Comparison of ENCODE assay signal across 8 cellular contexts in genomic region chr2:238239872-238240760, GRCh38. TPM values are rescaled to one million over a fixed set of nuclear protein-coding genes. Genes with fewer than 3 reads are reported as not detected.
A peak's percentile ranks its signal among the peaks of the same experiment; 100 is the strongest.
DNase-seq lines count a peak whose midpoint lies in the region; ATAC-seq and TF ChIP-seq lines count a peak whose summit lies in the region.

Gene HES6 (minus strand): TSS chr2:238240038. CDS start chr2:238239905, 133 bp downstream.

- H3K4me3 Mint-ChIP-seq in natural killer cell treated with Interleukin-12 subunit alpha and Interleukin-12 subunit beta and Interleukin-15 and Interleukin-18, amount 100 ng/mL, for 72 hours: peak within 1 kb of the TSS; percentile 97
- peak within 1 kb of the TSS; percentile 85 to 96 for H3K4me3 Mint-ChIP-seq in stimulated activated naive B cell treated with anti-CD40 and anti-IgM and Interleukin-4, amounts not matched to agents 10 μg/mL and 1 μg/mL and 100 μg/mL, for 72 hours

- H3K27ac Mint-ChIP-seq in natural killer cell treated with Interleukin-12 subunit alpha and Interleukin-12 subunit beta and Interleukin-15 and Interleukin-18, amount 100 ng/mL, for 72 hours: peak within 1 kb of the TSS; percentile 66 to 67
- H3K27ac Mint-ChIP-seq in stimulated activated naive B cell treated with anti-CD40 and anti-IgM and Interleukin-4, amounts not matched to agents 10 μg/mL and 1 μg/mL and 100 μg/mL, for 72 hours: peak within 1 kb of the TSS; percentile 79

- no peaks in the 10 kb centered on the region for H3K36me3 ChIP-seq in Panc1 (ENCODE audit: control insufficient read depth, insufficient read depth, low read length)

- in situ Hi-C loops in KBM-7 (cut with MboI; ENCODE audit: low pct_unique_long_range_greater_than_20kb, low sequenced_read_pairs): no loop called here
- in situ Hi-C loops in Panc1 (cut with HindIII; ENCODE audit: low pct_unique_long_range_greater_than_20kb, low sequenced_read_pairs): no loop called here

- no peaks in the 10 kb centered on the region for H3K9me3 Mint-ChIP-seq in natural killer cell treated with Interleukin-12 subunit alpha and Interleukin-12 subunit beta and Interleukin-15 and Interleukin-18, amount 100 ng/mL, for 72 hours
- no peaks in the 10 kb centered on the region for H3K9me3 Mint-ChIP-seq in stimulated activated naive B cell treated with anti-CD40 and anti-IgM and Interleukin-4, amounts not matched to agents 10 μg/mL and 1 μg/mL and 100 μg/mL, for 72 hours

- peak within 1 kb of the TSS; percentile 63; the same call in 1 of the 2 replicates for H3K27ac ChIP-seq in Panc1 (ENCODE audit: low read length)

- peaks cover 7 to 13% of the 10 kb centered on the region in 2 donors for H3K27me3 Mint-ChIP-seq in natural killer cell treated with Interleukin-12 subunit alpha and Interleukin-12 subunit beta and Interleukin-15 and Interleukin-18, amount 100 ng/mL, for 72 hours
- peaks cover 19 to 20% of the 10 kb centered on the region in 2 donors for H3K27me3 Mint-ChIP-seq in stimulated activated naive B cell treated with anti-CD40 and anti-IgM and Interleukin-4, amounts not matched to agents 10 μg/mL and 1 μg/mL and 100 μg/mL, for 72 hours

- TF ChIP-seq CTCF in Panc1 (IDR thresholded peaks at IDR 0.05): 0 out of 2 replicates have a peak, but pooled peaks have one; percentile 15

- POLR2A ChIA-PET in Panc1 (lab: Charles Lee): interaction anchor here (0.5 to 0.7 kb wide), 2 partner anchors 80 to 1706 kb away, joined by 3 read pairs; no protein-coding TSS in a partner anchor

- peak; percentile 85 for ATAC-seq in GM21717 (IDR thresholded peaks at IDR 0.05; ENCODE audit: unreplicated experiment)
- ATAC-seq in Panc1: peak; percentile 91
- peak; percentile 94 for ATAC-seq in natural killer cell treated with Interleukin-12 subunit alpha and Interleukin-12 subunit beta and Interleukin-15 and Interleukin-18, amount 100 ng/mL, for 72 hours
- peak; percentile 85 to 87 for ATAC-seq in stimulated activated naive B cell treated with anti-CD40 and anti-IgM and Interleukin-4, amounts not matched to agents 10 μg/mL and 1 μg/mL and 100 μg/mL, for 72 hours (replicated peaks)

- peak within 1 kb of the TSS; percentile 65 to 66 for H3K4me3 ChIP-seq in Panc1 (ENCODE audit: low read depth in 2 of 2, low read length in 2 of 2)

- H3K4me1 ChIP-seq in Panc1 (ENCODE audit: control insufficient read depth, insufficient read depth, low read length): no peaks in the 10 kb centered on the region

- H3K27me3 ChIP-seq in Panc1 (ENCODE audit: control insufficient read depth, insufficient read depth, low read length): no peaks in the 10 kb centered on the region

- no peaks in the 10 kb centered on the region for H3K9me3 ChIP-seq in Panc1 (ENCODE audit: control insufficient read depth, insufficient read depth, low read depth, low read length)

- intact Hi-C loops in Panc1 (cut with micrococcal nuclease; ENCODE audit: unreplicated experiment): no loop called here

- DNase-seq in DMS53 (lab: John Stamatoyannopoulos, UW): peak; percentile 99
- peak; percentile 87 for DNase-seq in KBM-7
- no peak for DNase-seq in Panc1 (ENCODE audit: low read depth, low spot score)
- DNase-seq in activated T-helper 1 cell treated with Interleukin-2 at 50 U/mL for 16 hours (ENCODE audit: low read depth): peak; percentile 63
- DNase-seq in fibroblast of peridontal ligament (ENCODE audit: extremely low read depth): peak; percentile 65
- DNase-seq in natural killer cell treated with Interleukin-12 subunit alpha and Interleukin-12 subunit beta and Interleukin-15 and Interleukin-18, amount 100 ng/mL, for 72 hours (ENCODE audit: low spot score): peak; percentile 91
- peak; percentile 68 for DNase-seq in stimulated activated naive B cell treated with anti-CD40 and anti-IgM and Interleukin-4, amounts not matched to agents 10 μg/mL and 1 μg/mL and 100 μg/mL, for 72 hours

- H3K36me3 Mint-ChIP-seq in natural killer cell treated with Interleukin-12 subunit alpha and Interleukin-12 subunit beta and Interleukin-15 and Interleukin-18, amount 100 ng/mL, for 72 hours: no peaks in the 10 kb centered on the region
- peaks cover 2 to 9% of the 10 kb centered on the region in 2 donors for H3K36me3 Mint-ChIP-seq in stimulated activated naive B cell treated with anti-CD40 and anti-IgM and Interleukin-4, amounts not matched to agents 10 μg/mL and 1 μg/mL and 100 μg/mL, for 72 hours

- no TSS peak for BruUV-seq in Panc1 (replicated peaks; lab: Mats Ljungman, UMichigan)

- H3K4me1 Mint-ChIP-seq in natural killer cell treated with Interleukin-12 subunit alpha and Interleukin-12 subunit beta and Interleukin-15 and Interleukin-18, amount 100 ng/mL, for 72 hours (ENCODE audit: low read depth in 2 of 2): peaks cover 5 to 16% of the 10 kb centered on the region in 2 donors
- peaks cover 5 to 21% of the 10 kb centered on the region in 2 donors for H3K4me1 Mint-ChIP-seq in stimulated activated naive B cell treated with anti-CD40 and anti-IgM and Interleukin-4, amounts not matched to agents 10 μg/mL and 1 μg/mL and 100 μg/mL, for 72 hours

- CTCF ChIA-PET in Panc1 (lab: Charles Lee): no interaction called here

RNA-seq across cellular contexts. Expression of gene HES6, which starts in this region (rescaled TPM):
- 42.0 TPM for total RNA-seq in Panc1 (2021; ENCODE audit: unreplicated experiment)
- polyA plus RNA-seq in Panc1 (2012; ENCODE audit: insufficient read length): 50.3 TPM
- 10 to 100 TPM in 1 of 2 donors, 1 to 10 TPM in 1; 5.7 to 11.3 TPM for total RNA-seq in natural killer cell treated with Interleukin-12 subunit alpha and Interleukin-12 subunit beta and Interleukin-15 and Interleukin-18, amount 100 ng/mL, for 72 hours
